22 cellular contexts compared by ENCODE assay signal in the genomic region with DNA sequence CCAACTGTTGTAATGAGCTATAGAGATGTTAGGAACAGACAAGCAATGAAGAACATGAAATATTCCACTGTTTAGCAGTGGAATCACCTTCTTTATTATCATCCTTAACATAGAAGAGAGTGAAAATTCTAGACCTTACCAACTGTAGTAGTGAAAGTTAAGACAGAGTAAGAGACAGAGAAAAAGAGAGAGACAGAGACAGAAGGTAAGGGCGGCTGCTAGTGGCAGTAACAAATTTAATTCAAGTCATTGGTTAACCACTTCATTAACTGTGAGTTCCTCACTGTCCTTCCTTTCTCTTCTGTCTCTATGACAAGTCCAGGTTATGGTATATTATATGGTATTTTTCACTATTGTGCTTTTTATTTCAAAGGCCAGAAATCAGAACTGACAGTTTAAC.
DNase-seq lines count a peak whose midpoint lies in the region; ATAC-seq and TF ChIP-seq lines count a peak whose summit lies in the region.
"Had no signal": no experiment of that assay in that cellular context is flagged by ENCODE, and none has a peak within 500 bp of the region (broad histone marks: within the 10 kb centered on the region; RNA-seq: fewer than 3 reads in every experiment).

No MANE protein-coding gene starts in this region.

- H3K36me3 ChIP-seq in endocrine pancreas (ENCODE audit: control insufficient read depth, insufficient read depth, low read length) (no peaks in the 10 kb centered on the region), mesodermal cell (ENCODE audit: control insufficient read depth, insufficient read depth, low read length) (no peaks in the 10 kb centered on the region), gastrocnemius medialis (no peaks in the 10 kb centered on the region)
- H3K36me3 ChIP-seq in naive thymus-derived CD4-positive, alpha-beta T cell (ENCODE audit: control insufficient read depth in 2 of 3, insufficient read depth in 3 of 3, low read length in 3 of 3): no peaks in the 10 kb centered on the region
- H3K36me3 ChIP-seq: neutrophil, tibial artery had no signal

- ATAC-seq in gastrocnemius medialis (no peak), HG02642 (IDR thresholded peaks at IDR 0.05; ENCODE audit: poor library complexity, unreplicated experiment) (no peak)
- ATAC-seq in naive thymus-derived CD4-positive, alpha-beta T cell: no peak
- ATAC-seq: HepG2 had no signal

- peak; percentile 67 for DNase-seq in DMS53 treated with DMSO at 0.1 percent for 48 hours (lab: John Stamatoyannopoulos, UW; ENCODE audit: unreplicated experiment)
- DNase-seq in gastrocnemius medialis: no peak
- DNase-seq in progenitor cell of endocrine pancreas (ENCODE audit: low spot score, unreplicated experiment): no peak
- DNase-seq in naive thymus-derived CD4-positive, alpha-beta T cell: no peak
- DNase-seq: activated B cell treated with CpG ODN at 0.5 μM for 24 hours; activated CD4-positive, alpha-beta T cell treated with anti-CD3 and anti-CD28 coated beads, Interleukin-2, amount 50 U/mL, for 1 hour; activated gamma-delta T cell; activated naive CD8-positive, alpha-beta T cell treated with anti-CD3 and anti-CD28 coated beads for 36 hours; activated T-cell treated with anti-CD3 and anti-CD28 coated beads, Interleukin-2, amount 50 U/mL, for 24 hours; dermis blood vessel endothelial cell; immature natural killer cell; mesenchymal stem cell; NCI-H524 treated with DMSO at 0.1 percent for 48 hours; SK-N-SH; stimulated activated naive CD4-positive, alpha-beta T cell treated with Interleukin-2 at 50 U/mL for 16 hours; tibial artery had no signal

- no peak overlapping the region for H3K4me3 Mint-ChIP-seq in progenitor cell of endocrine pancreas (ENCODE audit: low read depth)
- no peak overlapping the region for H3K4me3 Mint-ChIP-seq in naive thymus-derived CD4-positive, alpha-beta T cell
- H3K4me3 Mint-ChIP-seq: activated B cell treated with CpG ODN at 0.5 μM for 24 hours; activated naive CD8-positive, alpha-beta T cell treated with anti-CD3 and anti-CD28 coated beads for 36 hours; activated T-cell treated with anti-CD3 and anti-CD28 coated beads, Interleukin-2, amount 50 U/mL, for 24 hours; central memory CD8-positive, alpha-beta T cell; immature natural killer cell had no signal

- H3K27ac Mint-ChIP-seq in progenitor cell of endocrine pancreas: no peak overlapping the region
- H3K27ac Mint-ChIP-seq in naive thymus-derived CD4-positive, alpha-beta T cell: no peak overlapping the region
- H3K27ac Mint-ChIP-seq: activated B cell treated with CpG ODN at 0.5 μM for 24 hours; activated naive CD8-positive, alpha-beta T cell treated with anti-CD3 and anti-CD28 coated beads for 36 hours; activated T-cell treated with anti-CD3 and anti-CD28 coated beads, Interleukin-2, amount 50 U/mL, for 24 hours; immature natural killer cell had no signal

- TF ChIP-seq POLR2A in gastrocnemius medialis (IDR thresholded peaks at IDR 0.05): no peak

- no peaks in the 10 kb centered on the region for H3K27me3 ChIP-seq in endocrine pancreas (ENCODE audit: control insufficient read depth, insufficient read depth, low read length)
- no peaks in the 10 kb centered on the region for H3K27me3 ChIP-seq in gastrocnemius medialis
- H3K27me3 ChIP-seq in naive thymus-derived CD4-positive, alpha-beta T cell (ENCODE audit: control insufficient read depth in 2 of 2, insufficient read depth in 2 of 2, low read length in 2 of 2): no peaks in the 10 kb centered on the region
- H3K27me3 ChIP-seq: neutrophil, tibial artery had no signal

- intact Hi-C loops in gastrocnemius medialis (cut with DNase I; ENCODE audit: low total_unique reads): no loop called here
- intact Hi-C loops in naive thymus-derived CD4-positive, alpha-beta T cell (cut with micrococcal nuclease): no loop called here

- H3K4me1 ChIP-seq in endocrine pancreas (ENCODE audit: control insufficient read depth, insufficient read depth, low read length): peaks cover 19% of the 10 kb centered on the region
- no peaks in the 10 kb centered on the region for H3K4me1 ChIP-seq in mesodermal cell (ENCODE audit: control insufficient read depth, insufficient read depth, low read length, poor library complexity, severe bottlenecking)
- peaks cover 9 to 21% of the 10 kb centered on the region in 2 donors for H3K4me1 ChIP-seq in gastrocnemius medialis
- H3K4me1 ChIP-seq in naive thymus-derived CD4-positive, alpha-beta T cell (ENCODE audit: control insufficient read depth in 2 of 2, insufficient read depth in 2 of 2, low read length in 2 of 2): no peaks in the 10 kb centered on the region
- H3K4me1 ChIP-seq: tibial artery had no signal

- H3K9me3 ChIP-seq in endocrine pancreas (ENCODE audit: control insufficient read depth, low read length) (no peaks in the 10 kb centered on the region), mesodermal cell (ENCODE audit: control insufficient read depth, low read length) (no peaks in the 10 kb centered on the region), gastrocnemius medialis (no peaks in the 10 kb centered on the region)
- H3K9me3 ChIP-seq in naive thymus-derived CD4-positive, alpha-beta T cell (ENCODE audit: control insufficient read depth in 2 of 3, low read length in 3 of 3): no peaks in the 10 kb centered on the region
- H3K9me3 ChIP-seq: neutrophil, SK-N-SH, tibial artery had no signal

- H3K9ac ChIP-seq in endocrine pancreas (ENCODE audit: control insufficient read depth, insufficient read depth, low read length): no peak overlapping the region
- H3K9ac ChIP-seq: SK-N-SH had no signal

- H3K36me3 Mint-ChIP-seq in progenitor cell of endocrine pancreas (ENCODE audit: insufficient read depth): no peaks in the 10 kb centered on the region
- H3K36me3 Mint-ChIP-seq in naive thymus-derived CD4-positive, alpha-beta T cell: peaks cover 0 to 4% (median 0%) of the 10 kb centered on the region in 5 donors
- H3K36me3 Mint-ChIP-seq: activated naive CD8-positive, alpha-beta T cell treated with anti-CD3 and anti-CD28 coated beads for 36 hours; immature natural killer cell had no signal

- peaks cover 18% of the 10 kb centered on the region for H3K4me1 Mint-ChIP-seq in progenitor cell of endocrine pancreas (ENCODE audit: low read depth)
- no peaks in the 10 kb centered on the region for H3K4me1 Mint-ChIP-seq in naive thymus-derived CD4-positive, alpha-beta T cell
- H3K4me1 Mint-ChIP-seq: activated B cell treated with CpG ODN at 0.5 μM for 24 hours; activated naive CD8-positive, alpha-beta T cell treated with anti-CD3 and anti-CD28 coated beads for 36 hours; central memory CD8-positive, alpha-beta T cell; immature natural killer cell had no signal

- peak overlapping the region; percentile 48 for H3K27ac ChIP-seq in mesodermal cell (ENCODE audit: low read depth, low read length, severe bottlenecking)
- H3K27ac ChIP-seq in gastrocnemius medialis: peak overlapping the region in 3 of 4 donors; percentile 44 to 51 (median 46)
- H3K27ac ChIP-seq in naive thymus-derived CD4-positive, alpha-beta T cell (ENCODE audit: low read depth, low read length): no peak overlapping the region
- H3K27ac ChIP-seq: neutrophil, tibial artery had no signal

- H3K4me3 ChIP-seq in endocrine pancreas (ENCODE audit: control insufficient read depth, insufficient read depth, low read length) (peak overlapping the region; percentile 78), mesodermal cell (ENCODE audit: extremely low read depth, insufficient read depth, low read length, poor library complexity, severe bottlenecking) (no peak overlapping the region), gastrocnemius medialis (no peak overlapping the region)
- H3K4me3 ChIP-seq in naive thymus-derived CD4-positive, alpha-beta T cell (ENCODE audit: low read length): no peak overlapping the region
- H3K4me3 ChIP-seq: tibial artery had no signal

- POLR2A ChIA-PET in naive thymus-derived CD4-positive, alpha-beta T cell (lab: Charles Lee): no interaction called here

- CTCF ChIA-PET in naive thymus-derived CD4-positive, alpha-beta T cell (lab: Charles Lee): no interaction called here

- in situ Hi-C loops in gastrocnemius medialis (cut with MboI; ENCODE audit: low sequenced_read_pairs in 4 of 4): no loop called here

- H3K9me3 Mint-ChIP-seq in progenitor cell of endocrine pancreas (ENCODE audit: low read depth): no peaks in the 10 kb centered on the region
- H3K9me3 Mint-ChIP-seq in naive thymus-derived CD4-positive, alpha-beta T cell: peaks cover 0 to 5% (median 0%) of the 10 kb centered on the region in 11 donors
- H3K9me3 Mint-ChIP-seq: activated B cell treated with CpG ODN at 0.5 μM for 24 hours; activated naive CD8-positive, alpha-beta T cell treated with anti-CD3 and anti-CD28 coated beads for 36 hours; activated T-cell treated with anti-CD3 and anti-CD28 coated beads, Interleukin-2, amount 50 U/mL, for 24 hours had no signal

- WGBS in mesodermal cell (ENCODE audit: insufficient coverage in 2 of 2), 2 experiments: no CpG with 5 or more reads among the region's 1 CpG

- TF ChIP-seq CTCF in gastrocnemius medialis (IDR thresholded peaks at IDR 0.05 in 4 of 5, conservative IDR thresholded peaks at IDR 0.05 in 1 of 5) (no peak), progenitor cell of endocrine pancreas (IDR thresholded peaks at IDR 0.05; ENCODE audit: unreplicated experiment) (no peak)

- peaks cover 2% of the 10 kb centered on the region for H3K27me3 Mint-ChIP-seq in progenitor cell of endocrine pancreas
- no peaks in the 10 kb centered on the region for H3K27me3 Mint-ChIP-seq in naive thymus-derived CD4-positive, alpha-beta T cell
- H3K27me3 Mint-ChIP-seq: activated B cell treated with CpG ODN at 0.5 μM for 24 hours; activated T-cell treated with anti-CD3 and anti-CD28 coated beads, Interleukin-2, amount 50 U/mL, for 24 hours; central memory CD8-positive, alpha-beta T cell had no signal
